13 cellular contexts compared by ENCODE assay signal in genomic region chr5:58410441-58410840, GRCh38. TPM values are rescaled to one million over a fixed set of nuclear protein-coding genes. Genes with fewer than 3 reads are reported as not detected.
DNase-seq lines count a peak whose midpoint lies in the region; ATAC-seq, FAIRE-seq and TF ChIP-seq lines count a peak whose summit lies in the region.
"Had no signal": no experiment of that assay in that cellular context is flagged by ENCODE, and none has a peak within 500 bp of the region (broad histone marks: within the 10 kb centered on the region; RNA-seq: fewer than 3 reads in every experiment).

No MANE protein-coding gene starts in this region.

- H3K36me3 Mint-ChIP-seq in effector memory CD8-positive, alpha-beta T cell (ENCODE audit: insufficient read depth): no peaks in the 10 kb centered on the region
- H3K36me3 Mint-ChIP-seq: CD14-positive monocyte had no signal

- no peak overlapping the region for H3K4me3 Mint-ChIP-seq in effector memory CD8-positive, alpha-beta T cell
- H3K4me3 Mint-ChIP-seq: activated naive CD8-positive, alpha-beta T cell treated with anti-CD3 and anti-CD28 coated beads, Interleukin-2, amount 50 U/mL, for 24 hours; CD14-positive monocyte had no signal

- H3K27me3 Mint-ChIP-seq in effector memory CD8-positive, alpha-beta T cell: peaks cover 8 to 24% of the 10 kb centered on the region in 2 donors

- no peak overlapping the region for H3K27ac Mint-ChIP-seq in effector memory CD8-positive, alpha-beta T cell
- H3K27ac Mint-ChIP-seq: activated naive CD8-positive, alpha-beta T cell treated with anti-CD3 and anti-CD28 coated beads, Interleukin-2, amount 50 U/mL, for 24 hours; CD14-positive monocyte had no signal

- no peak for FAIRE-seq in GM12891 (lab: Jason Lieb, UNC)
- FAIRE-seq: kidney had no signal

- TF ChIP-seq POLR2A in GM12891 (IDR thresholded peaks at IDR 0.05; ENCODE audit: low read depth, low read length): no peak

- ATAC-seq in left cardiac atrium: peak; percentile 27 to 68
- no peak for ATAC-seq in effector memory CD8-positive, alpha-beta T cell (replicated peaks)
- ATAC-seq: activated naive CD8-positive, alpha-beta T cell treated with anti-CD3 and anti-CD28 coated beads, Interleukin-2, amount 50 U/mL, for 24 hours had no signal

- intact Hi-C loops in left cardiac atrium (cut with DNase I) (no loop called here), cardiac septum (cut with DNase I) (no loop called here)

- H3K4me1 Mint-ChIP-seq in effector memory CD8-positive, alpha-beta T cell (ENCODE audit: low read depth in 2 of 2): no peaks in the 10 kb centered on the region
- H3K4me1 Mint-ChIP-seq: activated naive CD8-positive, alpha-beta T cell treated with anti-CD3 and anti-CD28 coated beads, Interleukin-2, amount 50 U/mL, for 24 hours had no signal

- no peaks in the 10 kb centered on the region for H3K9me3 Mint-ChIP-seq in effector memory CD8-positive, alpha-beta T cell
- H3K9me3 Mint-ChIP-seq: activated naive CD8-positive, alpha-beta T cell treated with anti-CD3 and anti-CD28 coated beads, Interleukin-2, amount 50 U/mL, for 24 hours; CD14-positive monocyte had no signal

- DNase-seq in left cardiac atrium: no peak
- DNase-seq in cardiac septum (ENCODE audit: low spot score): no peak
- DNase-seq in SKM-1 (lab: John Stamatoyannopoulos, UW; ENCODE audit: unreplicated experiment): peak; percentile 43
- DNase-seq in glomerular endothelial cell (ENCODE audit: extremely low read depth, low read depth, low spot score): peak; percentile 61
- no peak for DNase-seq in GM19240 (ENCODE audit: insufficient read length, low spot score)
- DNase-seq in effector memory CD8-positive, alpha-beta T cell: no peak
- no peak for DNase-seq in NK-92 (lab: John Stamatoyannopoulos, UW; ENCODE audit: unreplicated experiment)
- DNase-seq in GM12891 (ENCODE audit: insufficient read length, low spot score): no peak
- DNase-seq: activated naive CD8-positive, alpha-beta T cell treated with anti-CD3 and anti-CD28 coated beads, Interleukin-2, amount 50 U/mL, for 24 hours; kidney; NCI-H2029 treated with DMSO at 0.1 percent for 48 hours; stimulated activated CD4-positive, alpha-beta T cell treated with anti-CD3 and anti-CD28 coated beads, Interleukin-2, amount 100 ng/mL, for 24 hours had no signal

TF ChIP-seq in GM12891, 5 proteins besides CTCF, POLR2A, EP300 and RAD21:
- TF ChIP-seq SPI1 (IDR thresholded peaks at IDR 0.05; ENCODE audit: low read depth, low read length): no peak
- TF ChIP-seq POLR2AphosphoS5 (IDR thresholded peaks at IDR 0.05; ENCODE audit: low read depth, low read length): no peak
- no peak for TF ChIP-seq TAF1 (IDR thresholded peaks at IDR 0.05; ENCODE audit: low read depth, low read length)
- TF ChIP-seq PAX5 (IDR thresholded peaks at IDR 0.05; ENCODE audit: insufficient read depth, low read length, severe bottlenecking): no peak
- no peak for TF ChIP-seq POU2F2 (IDR thresholded peaks at IDR 0.05; ENCODE audit: low read depth, low read length)

RNA-seq across cellular contexts. Expression of gene PLK2, which starts 49.4 kb away (rescaled TPM):
- total RNA-seq in left cardiac atrium (100 to 1,000 TPM in 1 of 2 donors, 10 to 100 TPM in 1; 46.3 to 130 TPM), cardiac septum (117 TPM), glomerular endothelial cell (951 and 974 TPM in 2 replicates)
- 0.91 TPM for polyA plus RNA-seq in GM12891 (2012; ENCODE audit: low read depth, missing spikeins)

Comparison
In these comparisons a context has a peak if more than half of its experiments do, and no peak if none do; other contexts are left out.
1. DNase-seq: peak in SKM-1 (single experiment) and glomerular endothelial cell (single experiment); none in left cardiac atrium (single experiment), cardiac septum (single experiment), GM19240 (single experiment), effector memory CD8-positive, alpha-beta T cell (0 of 3), NK-92 (single experiment) and GM12891 (single experiment).